Comparison of ENCODE assay signal across 8 cellular contexts in the genomic region with DNA sequence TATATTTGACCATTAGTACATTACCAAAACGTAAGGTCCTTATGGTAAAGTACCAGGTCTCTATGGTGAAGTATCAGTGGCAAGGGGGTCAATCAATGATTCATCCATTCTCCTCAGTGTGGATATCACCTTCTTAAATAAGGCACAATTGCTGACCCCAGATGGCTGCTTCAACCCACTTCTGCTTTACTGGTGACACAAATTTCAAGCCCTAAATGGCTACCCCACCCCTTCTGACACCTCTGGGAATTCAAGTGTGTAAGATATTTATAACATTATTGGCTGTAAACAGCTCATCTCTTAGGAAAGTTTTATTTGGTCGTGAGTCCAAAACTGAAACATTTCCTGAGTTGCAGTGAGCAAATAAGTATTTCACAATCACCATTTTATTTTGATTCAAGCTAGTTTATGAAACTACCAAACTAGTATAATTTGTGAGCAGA. TPM values are rescaled to one million over a fixed set of nuclear protein-coding genes. Genes with fewer than 3 reads are reported as not detected.
DNase-seq lines count a peak whose midpoint lies in the region; ATAC-seq and TF ChIP-seq lines count a peak whose summit lies in the region.

No MANE protein-coding gene starts in this region.

- H3K79me1 ChIP-seq in trophoblast cell (ENCODE audit: low read length), result no peaks in the 10 kb centered on the region

- no peak overlapping the region for H2BK12ac ChIP-seq in trophoblast cell (ENCODE audit: low read length)

- no peaks in the 10 kb centered on the region for H3K27me3 Mint-ChIP-seq in activated T-cell treated with anti-CD3 and anti-CD28 coated beads, Interleukin-2, amount 50 U/mL, for 4 hours (ENCODE audit: low read depth)
- H3K27me3 Mint-ChIP-seq in activated T-helper 2 cell treated with anti-CD3 and anti-CD28 coated beads, Interferon-gamma antibody, Interleukin-2, Interleukin-4, amounts not matched to agents 10 μg/mL and 5 μg/mL and 100 μg/mL, durations not matched to agents 14 hours and 24 hours and 36 hours (ENCODE audit: low read depth), result no peaks in the 10 kb centered on the region

- ATAC-seq in GM19328 (IDR thresholded peaks at IDR 0.05; ENCODE audit: unreplicated experiment) (peak; percentile 58), HG03432 (IDR thresholded peaks at IDR 0.05; ENCODE audit: unreplicated experiment) (peak; percentile 77)
- ATAC-seq in activated T-cell treated with anti-CD3 and anti-CD28 coated beads, Interleukin-2, amount 50 U/mL, for 4 hours, result no peak

- peak overlapping the region; percentile 72 for H3K4ac ChIP-seq in trophoblast cell (ENCODE audit: low read depth, low read length)

- peaks cover 10% of the 10 kb centered on the region for H3K36me3 Mint-ChIP-seq in activated T-cell treated with anti-CD3 and anti-CD28 coated beads, Interleukin-2, amount 50 U/mL, for 4 hours (ENCODE audit: insufficient read depth)
- H3K36me3 Mint-ChIP-seq in activated T-helper 2 cell treated with anti-CD3 and anti-CD28 coated beads, Interferon-gamma antibody, Interleukin-2, Interleukin-4, amounts not matched to agents 10 μg/mL and 5 μg/mL and 100 μg/mL, durations not matched to agents 14 hours and 24 hours and 36 hours (ENCODE audit: low read depth), result peaks cover 21% of the 10 kb centered on the region

- H3K9ac ChIP-seq in trophoblast cell (ENCODE audit: low read length), result no peak overlapping the region

- H4K8ac ChIP-seq in trophoblast cell (ENCODE audit: low read depth, low read length), result no peak overlapping the region

- no peaks in the 10 kb centered on the region for H3K4me1 ChIP-seq in breast epithelium
- H3K4me1 ChIP-seq in trophoblast cell (ENCODE audit: control insufficient read depth in 1 of 2, insufficient read depth in 2 of 2, low read length in 2 of 2), result peaks cover 2 to 3% of the 10 kb centered on the region in 2 experiments

- no peak overlapping the region for H3K27ac Mint-ChIP-seq in activated T-helper 2 cell treated with anti-CD3 and anti-CD28 coated beads, Interferon-gamma antibody, Interleukin-2, Interleukin-4, amounts not matched to agents 10 μg/mL and 5 μg/mL and 100 μg/mL, durations not matched to agents 14 hours and 24 hours and 36 hours

- H3K9me3 ChIP-seq in breast epithelium (no peaks in the 10 kb centered on the region), trophoblast cell (ENCODE audit: insufficient read depth, low read depth, low read length) (no peaks in the 10 kb centered on the region)

- H2AK5ac ChIP-seq in trophoblast cell (ENCODE audit: low read length), result no peak overlapping the region

- H3K18ac ChIP-seq in trophoblast cell (ENCODE audit: low read length), result no peak overlapping the region

- H4K12ac ChIP-seq in trophoblast cell (ENCODE audit: low read depth, low read length), result no peak overlapping the region

- H3K27me3 ChIP-seq in breast epithelium (no peaks in the 10 kb centered on the region), trophoblast cell (ENCODE audit: insufficient read depth, low read length) (no peaks in the 10 kb centered on the region)

- H3K23ac ChIP-seq in trophoblast cell (ENCODE audit: low read length), result no peak overlapping the region

- H3K4me2 ChIP-seq in trophoblast cell (ENCODE audit: low read length), result no peak overlapping the region

- H3K9me3 Mint-ChIP-seq in activated T-cell treated with anti-CD3 and anti-CD28 coated beads, Interleukin-2, amount 50 U/mL, for 4 hours, result no peaks in the 10 kb centered on the region
- H3K9me3 Mint-ChIP-seq in activated T-helper 2 cell treated with anti-CD3 and anti-CD28 coated beads, Interferon-gamma antibody, Interleukin-2, Interleukin-4, amounts not matched to agents 10 μg/mL and 5 μg/mL and 100 μg/mL, durations not matched to agents 14 hours and 24 hours and 36 hours, result peaks cover 12% of the 10 kb centered on the region

- H3K4me3 Mint-ChIP-seq in activated T-cell treated with anti-CD3 and anti-CD28 coated beads, Interleukin-2, amount 50 U/mL, for 4 hours, result no peak overlapping the region
- H3K4me3 Mint-ChIP-seq in activated T-helper 2 cell treated with anti-CD3 and anti-CD28 coated beads, Interferon-gamma antibody, Interleukin-2, Interleukin-4, amounts not matched to agents 10 μg/mL and 5 μg/mL and 100 μg/mL, durations not matched to agents 14 hours and 24 hours and 36 hours (ENCODE audit: low read depth), result no peak overlapping the region

- no peak overlapping the region for H3K14ac ChIP-seq in trophoblast cell (ENCODE audit: low read length)

- H3K36me3 ChIP-seq in breast epithelium, result no peaks in the 10 kb centered on the region
- H3K36me3 ChIP-seq in trophoblast cell (ENCODE audit: control insufficient read depth in 1 of 2, insufficient read depth in 2 of 2, low read length in 2 of 2), result peaks cover under 1 to 3% of the 10 kb centered on the region in 2 experiments

- no peak overlapping the region for H2AFZ ChIP-seq in trophoblast cell (ENCODE audit: insufficient read depth, low read length, poor library complexity)

- TF ChIP-seq CTCF in breast epithelium (IDR thresholded peaks at IDR 0.05), result no peak

- no peak overlapping the region for H2BK120ac ChIP-seq in trophoblast cell (ENCODE audit: insufficient read depth, low read length, poor library complexity)

- no peak overlapping the region for H4K91ac ChIP-seq in trophoblast cell (ENCODE audit: low read depth, low read length)

- H3K27ac ChIP-seq in breast epithelium (peak overlapping the region; percentile 67 to 77), trophoblast cell (ENCODE audit: low read depth, low read length) (no peak overlapping the region)

- no peak overlapping the region for H2BK5ac ChIP-seq in trophoblast cell (ENCODE audit: low read depth, low read length, poor library complexity)

- H3K4me3 ChIP-seq in breast epithelium, result no peak overlapping the region
- no peak overlapping the region for H3K4me3 ChIP-seq in trophoblast cell (ENCODE audit: low read depth, low read length)

- intact Hi-C loops in breast epithelium (cut with DNase I; ENCODE audit: low total_unique reads), result no loop called here
- intact Hi-C loops in activated T-helper 2 cell treated with anti-CD3 and anti-CD28 coated beads, Interferon-gamma antibody, Interleukin-2, Interleukin-4, amounts not matched to agents 10 μg/mL and 5 μg/mL and 100 μg/mL, durations not matched to agents 14 hours and 24 hours and 36 hours (cut with micrococcal nuclease), result no loop called here

- no CpG with 5 or more reads among the region's 2 CpGs for WGBS in trophoblast cell (ENCODE audit: extremely low coverage, insufficient coverage, insufficient read length)

- TF ChIP-seq POLR2A in breast epithelium (IDR thresholded peaks at IDR 0.05), result no peak

- peaks cover 6% of the 10 kb centered on the region for H3K79me2 ChIP-seq in trophoblast cell (ENCODE audit: control insufficient read depth, insufficient read depth, low read length, poor library complexity)

- peaks cover 62% of the 10 kb centered on the region for H3K4me1 Mint-ChIP-seq in activated T-cell treated with anti-CD3 and anti-CD28 coated beads, Interleukin-2, amount 50 U/mL, for 4 hours (ENCODE audit: low read depth)
- peaks cover 43% of the 10 kb centered on the region for H3K4me1 Mint-ChIP-seq in activated T-helper 2 cell treated with anti-CD3 and anti-CD28 coated beads, Interferon-gamma antibody, Interleukin-2, Interleukin-4, amounts not matched to agents 10 μg/mL and 5 μg/mL and 100 μg/mL, durations not matched to agents 14 hours and 24 hours and 36 hours (ENCODE audit: low read depth)

- DNase-seq in breast epithelium (ENCODE audit: low spot score in 2 of 2) (no peak), trophoblast cell (peak; percentile 33 to 46), NCI-H226 (no peak), germinal center (ENCODE audit: low spot score) (no peak)
- no peak for DNase-seq in activated T-cell treated with anti-CD3 and anti-CD28 coated beads, Interleukin-2, amount 50 U/mL, for 4 hours
- no peak for DNase-seq in activated T-helper 2 cell treated with anti-CD3 and anti-CD28 coated beads, Interferon-gamma antibody, Interleukin-2, Interleukin-4, amounts not matched to agents 10 μg/mL and 5 μg/mL and 100 μg/mL, durations not matched to agents 14 hours and 24 hours and 36 hours (ENCODE audit: low spot score)

RNA-seq across cellular contexts. Expression of a gene that starts 7.9 kb away (rescaled TPM):
- 10 to 100 TPM; 12.7 to 16.5 (median 13.1) TPM for total RNA-seq in breast epithelium
- 14.3 and 14.8 TPM in 2 replicates for polyA plus RNA-seq in trophoblast cell (2013)
- total RNA-seq in activated T-cell treated with anti-CD3 and anti-CD28 coated beads, Interleukin-2, amount 50 U/mL, for 4 hours, result 10 to 100 TPM in 2 of 3 donors, 1 to 10 TPM in 1; 8.5 to 17.5 (median 13.9) TPM
- total RNA-seq in activated T-helper 2 cell treated with anti-CD3 and anti-CD28 coated beads, Interferon-gamma antibody, Interleukin-2, Interleukin-4, amounts not matched to agents 10 μg/mL and 5 μg/mL and 100 μg/mL, durations not matched to agents 14 hours and 24 hours and 36 hours, result 13.3 and 13.8 TPM in 2 replicates

RNA-seq across cellular contexts. Expression of a gene that starts 34.3 kb away (rescaled TPM):
- 100 to 1,000 TPM; 101 to 138 (median 104) TPM for total RNA-seq in breast epithelium
- polyA plus RNA-seq in trophoblast cell (2013), result 55.9 and 56.2 TPM in 2 replicates
- total RNA-seq in activated T-cell treated with anti-CD3 and anti-CD28 coated beads, Interleukin-2, amount 50 U/mL, for 4 hours, result 10 to 100 TPM; 49.0 to 56.6 (median 55.9) TPM
- total RNA-seq in activated T-helper 2 cell treated with anti-CD3 and anti-CD28 coated beads, Interferon-gamma antibody, Interleukin-2, Interleukin-4, amounts not matched to agents 10 μg/mL and 5 μg/mL and 100 μg/mL, durations not matched to agents 14 hours and 24 hours and 36 hours, result 65.3 and 68.1 TPM in 2 replicates

Comparison
In these comparisons a context has a peak if more than half of its experiments do, and no peak if none do; other contexts are left out.
1. ATAC-seq: peak in GM19328 (single experiment) and HG03432 (single experiment); none in activated T-cell treated with anti-CD3 and anti-CD28 coated beads, Interleukin-2, amount 50 U/mL, for 4 hours (0 of 2).
2. DNase-seq: peak in trophoblast cell (2 of 2); none in breast epithelium (0 of 2), NCI-H226 (single experiment), germinal center (single experiment), activated T-cell treated with anti-CD3 and anti-CD28 coated beads, Interleukin-2, amount 50 U/mL, for 4 hours (single experiment) and activated T-helper 2 cell treated with anti-CD3 and anti-CD28 coated beads, Interferon-gamma antibody, Interleukin-2, Interleukin-4, amounts not matched to agents 10 μg/mL and 5 μg/mL and 100 μg/mL, durations not matched to agents 14 hours and 24 hours and 36 hours (single experiment).